8 cellular contexts compared by ENCODE assay signal in genomic region chr11:65546217-65546958, GRCh38. TPM values are rescaled to one million over a fixed set of nuclear protein-coding genes. Genes with fewer than 3 reads are reported as not detected.
DNase-seq lines count a peak whose midpoint lies in the region; ATAC-seq and TF ChIP-seq lines count a peak whose summit lies in the region.

No MANE protein-coding gene starts in this region.

- no peak for TF ChIP-seq CTCF in Calu3 (IDR thresholded peaks at IDR 0.05; ENCODE audit: unreplicated experiment)

- DNase-seq in Calu3 (peak; percentile 99), SHP77 (lab: John Stamatoyannopoulos, UW) (peak; percentile 62 to 83), OCI-M2 (lab: John Stamatoyannopoulos, UW; ENCODE audit: unreplicated experiment) (no peak)
- peak; percentile 88 for DNase-seq in Jurkat, Clone E6-1 (ENCODE audit: low read depth, low spot score)
- peak; percentile 98 for DNase-seq in activated naive CD4-positive, alpha-beta T cell treated with Interleukin-2 at 50 U/mL for 16 hours
- DNase-seq in stimulated activated CD4-positive, alpha-beta T cell treated with anti-CD3 and anti-CD28 coated beads, Interleukin-1b, Interleukin-23, amount 100 ng/mL, for 1 hour (ENCODE audit: low read depth in 2 of 2) = peak; percentile 98 to 99

- intact Hi-C loops in Calu3 (cut with micrococcal nuclease; ENCODE audit: unreplicated experiment) = no loop called here

- H3K36me3 Mint-ChIP-seq in Calu3 (ENCODE audit: insufficient read depth, unreplicated experiment) = peaks cover 78% of the 10 kb centered on the region

- peak overlapping the region; percentile 8 for H3K27ac Mint-ChIP-seq in Calu3 (ENCODE audit: unreplicated experiment)

- CTCF ChIA-PET in Calu3 (lab: Charles Lee) = interaction anchor here (0.6 to 0.7 kb wide), 2 partner anchors 26 to 463 kb away, joined by 6 read pairs; no protein-coding TSS in a partner anchor

- H3K4me3 ChIP-seq in Jurkat, Clone E6-1 (ENCODE audit: low read length) = peak overlapping the region; percentile 49
- H3K4me3 ChIP-seq in iPS-18c (ENCODE audit: insufficient read depth, low read depth, low read length) = peak overlapping the region; percentile 47

- peaks cover 3% of the 10 kb centered on the region for H3K9me3 ChIP-seq in iPS-18c (ENCODE audit: control insufficient read depth, insufficient read depth, low read length)

- BruUV-seq in Calu3 (replicated peaks; lab: Mats Ljungman, UMichigan) = TSS peak; percentile 48

- peak overlapping the region; percentile 54 for H3K4me3 Mint-ChIP-seq in Calu3 (ENCODE audit: low read depth, unreplicated experiment)

- no peaks in the 10 kb centered on the region for H3K27me3 Mint-ChIP-seq in Calu3 (ENCODE audit: unreplicated experiment)

- H3K9me3 Mint-ChIP-seq in Calu3 (ENCODE audit: low read depth, unreplicated experiment) = no peaks in the 10 kb centered on the region

- ATAC-seq in GM21447 (IDR thresholded peaks at IDR 0.05; ENCODE audit: unreplicated experiment) = peak; percentile 68

- peaks cover 36% of the 10 kb centered on the region for H3K4me1 Mint-ChIP-seq in Calu3 (ENCODE audit: low read depth, unreplicated experiment)

RNA-seq across cellular contexts. Expression of gene LTBP3, which starts 11.8 kb away (rescaled TPM):
- total RNA-seq in Calu3 (2022) = 166 and 169 TPM in 2 replicates
- 12.2 TPM for polyA plus RNA-seq in Jurkat, Clone E6-1 (2012; ENCODE audit: insufficient read depth, insufficient read length)

RNA-seq across cellular contexts. Expression of gene SCYL1, which starts 21.5 kb away (rescaled TPM):
- 47.8 and 53.6 TPM in 2 replicates for total RNA-seq in Calu3 (2022)
- polyA plus RNA-seq in Jurkat, Clone E6-1 (2012; ENCODE audit: insufficient read depth, insufficient read length) = 69.4 TPM

RNA-seq across cellular contexts. Expression of gene ZNRD2, which starts 23.9 kb away (rescaled TPM):
- 40.7 and 45.3 TPM in 2 replicates for total RNA-seq in Calu3 (2022)
- polyA plus RNA-seq in Jurkat, Clone E6-1 (2012; ENCODE audit: insufficient read depth, insufficient read length) = 115 TPM

RNA-seq across cellular contexts. Expression of gene FAM89B, which starts 25.9 kb away (rescaled TPM):
- total RNA-seq in Calu3 (2022) = 29.8 and 30.6 TPM in 2 replicates
- polyA plus RNA-seq in Jurkat, Clone E6-1 (2012; ENCODE audit: insufficient read depth, insufficient read length) = 51.2 TPM

RNA-seq across cellular contexts. Expression of gene EHBP1L1, which starts 29.5 kb away (rescaled TPM):
- 73.7 and 81.0 TPM in 2 replicates for total RNA-seq in Calu3 (2022)
- polyA plus RNA-seq in Jurkat, Clone E6-1 (2012; ENCODE audit: insufficient read depth, insufficient read length) = 37.5 TPM
